18 cellular contexts compared by ENCODE assay signal in the genomic region with DNA sequence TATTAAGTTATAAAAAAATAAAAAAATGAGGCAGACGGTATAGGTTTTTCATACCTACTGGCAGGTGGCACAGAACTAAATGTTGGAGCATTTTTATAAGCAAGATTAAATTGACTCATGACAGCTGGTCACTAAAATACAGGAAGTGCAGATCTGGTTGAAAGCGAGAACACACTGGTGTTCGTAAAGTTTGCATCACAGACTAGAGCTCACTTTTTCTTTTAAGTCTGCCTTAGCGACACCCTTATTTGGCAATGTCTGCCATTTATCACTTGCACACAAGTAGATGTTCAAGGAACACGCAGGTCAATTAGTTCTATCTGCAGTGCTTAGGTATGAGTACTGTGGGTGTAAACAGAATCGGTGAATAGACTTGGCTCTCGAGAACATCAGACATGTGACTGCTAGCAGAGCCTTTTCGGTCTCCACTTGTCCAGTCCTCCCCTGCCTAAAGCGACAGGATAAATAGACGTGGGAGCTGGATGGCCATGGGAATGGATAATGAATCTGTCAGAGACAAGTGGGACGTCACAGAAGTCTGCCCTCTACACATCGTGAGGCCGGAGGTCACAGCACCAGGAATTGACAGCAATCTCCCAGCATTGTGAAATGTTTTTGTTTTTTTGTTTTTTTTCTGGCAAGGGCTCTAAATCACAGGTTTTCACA.
DNase-seq lines count a peak whose midpoint lies in the region; ATAC-seq, FAIRE-seq and TF ChIP-seq lines count a peak whose summit lies in the region.
"Had no signal": no experiment of that assay in that cellular context is flagged by ENCODE, and none has a peak within 500 bp of the region (broad histone marks: within the 10 kb centered on the region; RNA-seq: fewer than 3 reads in every experiment).

No MANE protein-coding gene starts in this region.

- CTCF ChIA-PET in HepG2 (lab: Yijun Ruan, JAX; ENCODE audit: low intra/inter-chr PET ratio, low total read pairs): no interaction called here

- BruUV-seq in HepG2 (replicated peaks; lab: Mats Ljungman, UMichigan): no TSS peak

- no peak for TF ChIP-seq POLR2A in prostate gland (IDR thresholded peaks at IDR 0.05)
- no peak for TF ChIP-seq POLR2A in HepG2 (IDR thresholded peaks at IDR 0.05; ENCODE audit: insufficient read depth in 1 of 2, low read depth in 2 of 2, low read length in 2 of 2)

- no peaks in the 10 kb centered on the region for H3K79me2 ChIP-seq in HepG2 (ENCODE audit: insufficient read depth, low read length)

- intact Hi-C loops in posterior cingulate gyrus (cut with DNase I) (no loop called here), prostate gland (cut with DNase I) (no loop called here), HepG2 (cut with micrococcal nuclease; ENCODE audit: unreplicated experiment) (no loop called here)

- in situ Hi-C loops in HepG2 (cut with HindIII; ENCODE audit: extremely low pct_ligation_motif_present, low pct_unique_long_range_greater_than_20kb): no loop called here

- H4K20me1 ChIP-seq in HepG2 (ENCODE audit: insufficient read depth, low read length): no peaks in the 10 kb centered on the region

- H3K9me3 ChIP-seq in neuron (ENCODE audit: low read length) (no peaks in the 10 kb centered on the region), prostate gland (no peaks in the 10 kb centered on the region), HepG2 (ENCODE audit: low read length) (no peaks in the 10 kb centered on the region)
- H3K9me3 ChIP-seq: left lung, right lobe of liver had no signal

- H2AFZ ChIP-seq in neuron (ENCODE audit: low read depth, low read length) (no peak overlapping the region), HepG2 (ENCODE audit: low read length) (no peak overlapping the region)

- WGBS in prostate gland: 81% methylated on average over 13 of the region's 13 CpGs
- WGBS in HepG2 (ENCODE audit: low lambda C conversion rate): 45% methylated on average over 13 of the region's 13 CpGs

- POLR2A ChIA-PET in HepG2 (lab: Yijun Ruan, JAX): no interaction called here

- H3K27ac ChIP-seq in prostate gland: no peak overlapping the region
- H3K27ac ChIP-seq in HepG2 (ENCODE audit: extremely low read length, insufficient read depth, low read length): no peak overlapping the region
- H3K27ac ChIP-seq: left lung, right lobe of liver had no signal

- no peak overlapping the region for H3K4me2 ChIP-seq in HepG2 (ENCODE audit: low read depth, low read length)

- DNase-seq in NCI-H2227 (lab: John Stamatoyannopoulos, UW; ENCODE audit: unreplicated experiment) (peak; percentile 23), posterior cingulate gyrus (no peak), prostate gland (ENCODE audit: low spot score) (no peak), HepG2 (ENCODE audit: low spot score) (no peak)
- DNase-seq: activated T-cell treated with anti-CD3 and anti-CD28 coated beads, Interleukin-2, amount 50 U/mL, for 48 hours; CD4-positive, alpha-beta memory T cell; GDM1; left lung; naive thymus-derived CD4-positive, alpha-beta T cell; NCI-H2107; NK-92 treated with Interleukin-12 subunit alpha and Interleukin-12 subunit beta, amount 100 ng/mL, for 24 hours; right lobe of liver; Right ventricle myocardium superior; stimulated activated naive CD8-positive, alpha-beta T cell treated with anti-CD3 and anti-CD28 coated beads, Interleukin-15, amount 100 ng/mL, for 72 hours had no signal

- peaks cover 10% of the 10 kb centered on the region for H3K4me1 ChIP-seq in neuron (ENCODE audit: insufficient read depth, low read length)
- H3K4me1 ChIP-seq in prostate gland (replicated peaks): no peaks in the 10 kb centered on the region
- no peaks in the 10 kb centered on the region for H3K4me1 ChIP-seq in HepG2 (ENCODE audit: insufficient read depth, low read length)
- H3K4me1 ChIP-seq: left lung, right lobe of liver had no signal

- TF ChIP-seq EP300 in HepG2 (IDR thresholded peaks at IDR 0.05; ENCODE audit: low read depth in 2 of 2, low read length in 2 of 2) (no peak), HepG2 (CRISPR knock-in tag; IDR thresholded peaks at IDR 0.05; ENCODE audit: borderline replicate concordance) (no peak)

- no peaks in the 10 kb centered on the region for H3K27me3 ChIP-seq in neuron (ENCODE audit: insufficient read depth, low read length)
- no peaks in the 10 kb centered on the region for H3K27me3 ChIP-seq in prostate gland (replicated peaks; ENCODE audit: insufficient read depth)
- H3K27me3 ChIP-seq in HepG2 (ENCODE audit: control insufficient read depth in 1 of 2, insufficient read depth in 2 of 2, low read length in 2 of 2): no peaks in the 10 kb centered on the region
- H3K27me3 ChIP-seq: left lung, right lobe of liver had no signal

- FAIRE-seq in HepG2 (lab: Jason Lieb, UNC): no peak

- no peak for TF ChIP-seq RAD21 in HepG2 (CRISPR knock-in tag; IDR thresholded peaks at IDR 0.05)

- no peak for TF ChIP-seq CTCF in prostate gland (IDR thresholded peaks at IDR 0.05)
- no peak for TF ChIP-seq CTCF in HepG2 (CRISPR knock-in tag; IDR thresholded peaks at IDR 0.05)

- no peak overlapping the region for H3K9ac ChIP-seq in HepG2 (ENCODE audit: insufficient read depth, low read depth, low read length)

- ATAC-seq in GM18858 (IDR thresholded peaks at IDR 0.05; ENCODE audit: unreplicated experiment) (peak; percentile 47), HG02642 (IDR thresholded peaks at IDR 0.05; ENCODE audit: poor library complexity, unreplicated experiment) (peak; percentile 76), HepG2 (no peak)
- ATAC-seq: esophagus mucosa; left lung; naive thymus-derived CD4-positive, alpha-beta T cell; right lobe of liver; stimulated activated naive CD8-positive, alpha-beta T cell treated with anti-CD3 and anti-CD28 coated beads, Interleukin-15, amount 100 ng/mL, for 72 hours had no signal

- H3K4me3 ChIP-seq in neuron (ENCODE audit: low read length) (peak overlapping the region; percentile 9), prostate gland (no peak overlapping the region), HepG2 (replicated peaks in 1 of 3; ENCODE audit: insufficient read depth in 1 of 3, low read depth in 2 of 3, low read length in 3 of 3) (no peak overlapping the region)
- H3K4me3 ChIP-seq: left lung, right lobe of liver had no signal

- no peaks in the 10 kb centered on the region for H3K36me3 ChIP-seq in neuron (ENCODE audit: insufficient read depth, low read length)
- H3K36me3 ChIP-seq in prostate gland: no peaks in the 10 kb centered on the region
- no peaks in the 10 kb centered on the region for H3K36me3 ChIP-seq in HepG2 (replicated peaks in 1 of 2; ENCODE audit: control insufficient read depth in 1 of 2, insufficient read depth in 2 of 2, low read length in 2 of 2)
- H3K36me3 ChIP-seq: left lung, right lobe of liver had no signal

TF ChIP-seq in HepG2, 621 proteins besides CTCF, POLR2A, EP300 and RAD21:
- no peak for TF ChIP-seq ARNT2 (CRISPR knock-in tag; IDR thresholded peaks at IDR 0.05; ENCODE audit: low read depth)
- no peak for TF ChIP-seq PREB (CRISPR knock-in tag; IDR thresholded peaks at IDR 0.05)
- no peak for TF ChIP-seq MTA3 (CRISPR knock-in tag; IDR thresholded peaks at IDR 0.05)
- TF ChIP-seq ZNF451 (CRISPR knock-in tag; IDR thresholded peaks at IDR 0.05): no peak
- TF ChIP-seq LCORL (IDR thresholded peaks at IDR 0.05): no peak
- TF ChIP-seq LCORL (CRISPR knock-in tag; IDR thresholded peaks at IDR 0.05): no peak
- no peak for TF ChIP-seq ZNF775 (CRISPR knock-in tag; IDR thresholded peaks at IDR 0.05; ENCODE audit: borderline replicate concordance)
- TF ChIP-seq, protein P1, sequence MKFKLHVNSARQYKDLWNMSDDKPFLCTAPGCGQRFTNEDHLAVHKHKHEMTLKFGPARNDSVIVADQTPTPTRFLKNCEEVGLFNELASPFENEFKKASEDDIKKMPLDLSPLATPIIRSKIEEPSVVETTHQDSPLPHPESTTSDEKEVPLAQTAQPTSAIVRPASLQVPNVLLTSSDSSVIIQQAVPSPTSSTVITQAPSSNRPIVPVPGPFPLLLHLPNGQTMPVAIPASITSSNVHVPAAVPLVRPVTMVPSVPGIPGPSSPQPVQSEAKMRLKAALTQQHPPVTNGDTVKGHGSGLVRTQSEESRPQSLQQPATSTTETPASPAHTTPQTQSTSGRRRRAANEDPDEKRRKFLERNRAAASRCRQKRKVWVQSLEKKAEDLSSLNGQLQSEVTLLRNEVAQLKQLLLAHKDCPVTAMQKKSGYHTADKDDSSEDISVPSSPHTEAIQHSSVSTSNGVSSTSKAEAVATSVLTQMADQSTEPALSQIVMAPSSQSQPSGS (CRISPR knock-in tag; IDR thresholded peaks at IDR 0.05): no peak
- no peak for TF ChIP-seq ZNF234 (CRISPR knock-in tag; conservative IDR thresholded peaks at IDR 0.05)
TF ChIP-seq in HepG2: peak in this region for 0.
